8 cellular contexts compared by ENCODE assay signal in the genomic region with DNA sequence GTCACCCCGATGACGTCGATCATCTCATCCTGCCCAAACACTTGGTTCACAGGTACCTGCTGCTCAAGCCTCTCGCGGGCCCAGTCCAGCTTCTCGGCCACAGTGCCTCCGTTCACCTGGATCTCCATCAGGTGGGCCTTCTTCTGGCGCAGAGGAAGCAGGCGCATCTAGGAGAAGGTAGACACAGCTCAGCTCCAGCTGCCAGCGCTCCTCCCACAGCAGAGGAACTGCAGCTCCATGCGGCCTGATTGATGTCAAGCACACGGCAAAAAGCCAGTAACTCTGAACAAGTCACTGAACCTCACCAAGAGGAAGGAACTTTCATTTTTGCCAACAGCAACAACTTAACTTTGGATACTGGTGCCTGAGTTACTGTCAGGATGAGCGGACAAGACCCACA. TPM values are rescaled to one million over a fixed set of nuclear protein-coding genes. Genes with fewer than 3 reads are reported as not detected.
DNase-seq lines count a peak whose midpoint lies in the region; ATAC-seq and TF ChIP-seq lines count a peak whose summit lies in the region.

No MANE protein-coding gene starts in this region.

- H3K36me3 ChIP-seq in stomach = peaks cover 66 to 71% (median 70%) of the 10 kb centered on the region in 4 donors

- peak overlapping the region in 2 of 4 donors; percentile 70 to 73 for H3K4me3 ChIP-seq in stomach

- peak overlapping the region; percentile 65 for H3K27ac Mint-ChIP-seq in activated naive CD4-positive, alpha-beta T cell treated with anti-CD3 and anti-CD28 coated beads for 36 hours
- H3K27ac Mint-ChIP-seq in activated CD8-positive, alpha-beta T cell treated with anti-CD3 and anti-CD28 coated beads, Interleukin-2, amount 10 ng/mL, durations not matched to agents 7 days and 5 days = peak overlapping the region; percentile 20
- no peak overlapping the region for H3K27ac Mint-ChIP-seq in glutamatergic neuron (ENCODE audit: unreplicated experiment)

- no peak for TF ChIP-seq POLR2A in stomach (IDR thresholded peaks at IDR 0.05)

- peak overlapping the region in 4 of 5 donors; percentile 56 to 98 (median 78) for H3K27ac ChIP-seq in stomach

- CTCF ChIA-PET in activated naive CD4-positive, alpha-beta T cell treated with anti-CD3 and anti-CD28 coated beads for 36 hours (lab: Charles Lee) = interaction anchor here (0.7 to 1.2 kb wide), 7 partner anchors 12 to 292 kb away, joined by 3 to 10 read pairs (median 3); no protein-coding TSS in a partner anchor
- CTCF ChIA-PET in activated CD8-positive, alpha-beta T cell treated with anti-CD3 and anti-CD28 coated beads, Interleukin-2, amount 10 ng/mL, durations not matched to agents 7 days and 5 days (lab: Charles Lee) = interaction anchor here (0.6 to 7.1 kb wide), 13 partner anchors 9 to 445 kb away, joined by 3 to 142 read pairs (median 11); a partner anchor contains a TSS

- no peaks in the 10 kb centered on the region for H3K27me3 ChIP-seq in stomach

- H3K4me3 Mint-ChIP-seq in activated naive CD4-positive, alpha-beta T cell treated with anti-CD3 and anti-CD28 coated beads for 36 hours = peak overlapping the region; percentile 42
- peak overlapping the region; percentile 40 for H3K4me3 Mint-ChIP-seq in activated CD8-positive, alpha-beta T cell treated with anti-CD3 and anti-CD28 coated beads, Interleukin-2, amount 10 ng/mL, durations not matched to agents 7 days and 5 days
- peak overlapping the region; percentile 15 for H3K4me3 Mint-ChIP-seq in glutamatergic neuron (ENCODE audit: unreplicated experiment)

- TF ChIP-seq EP300 in stomach (IDR thresholded peaks at IDR 0.05) = no peak

- intact Hi-C loops in activated naive CD4-positive, alpha-beta T cell treated with anti-CD3 and anti-CD28 coated beads for 36 hours (cut with micrococcal nuclease) = loop anchor here (5.0 kb wide), 2 partner anchors 303 to 558 kb away; a partner anchor contains a TSS
- intact Hi-C loops in stomach (cut with DNase I; ENCODE audit: low total_unique reads) = no loop called here

- 68 to 80% (median 79%) methylated on average over 11 to 13 of the region's 13 CpGs for WGBS in stomach, 5 donors

- DNase-seq in activated naive CD4-positive, alpha-beta T cell treated with anti-CD3 and anti-CD28 coated beads for 36 hours = no peak
- DNase-seq in activated naive CD4-positive, alpha-beta T cell treated with anti-CD3 and anti-CD28 coated beads, Interleukin-2, amount 50 U/mL, for 16 hours = no peak
- no peak for DNase-seq in activated CD8-positive, alpha-beta T cell treated with anti-CD3 and anti-CD28 coated beads, Interleukin-2, amount 10 ng/mL, durations not matched to agents 7 days and 5 days
- DNase-seq in glutamatergic neuron (no peak), stomach (no peak), NCI-H2081 treated with DMSO at 0.1 percent for 48 hours (lab: John Stamatoyannopoulos, UW) (no peak), midbrain (lab: John Stamatoyannopoulos, UW) (no peak)

- no peaks in the 10 kb centered on the region for H3K9me3 Mint-ChIP-seq in activated naive CD4-positive, alpha-beta T cell treated with anti-CD3 and anti-CD28 coated beads for 36 hours
- H3K9me3 Mint-ChIP-seq in activated CD8-positive, alpha-beta T cell treated with anti-CD3 and anti-CD28 coated beads, Interleukin-2, amount 10 ng/mL, durations not matched to agents 7 days and 5 days (ENCODE audit: insufficient read depth) = no peaks in the 10 kb centered on the region
- H3K9me3 Mint-ChIP-seq in glutamatergic neuron (ENCODE audit: unreplicated experiment) = peaks cover 18% of the 10 kb centered on the region

- peaks cover 76% of the 10 kb centered on the region for H3K36me3 Mint-ChIP-seq in activated naive CD4-positive, alpha-beta T cell treated with anti-CD3 and anti-CD28 coated beads for 36 hours (ENCODE audit: low read depth)
- H3K36me3 Mint-ChIP-seq in activated CD8-positive, alpha-beta T cell treated with anti-CD3 and anti-CD28 coated beads, Interleukin-2, amount 10 ng/mL, durations not matched to agents 7 days and 5 days (ENCODE audit: low read depth) = peaks cover 81% of the 10 kb centered on the region
- H3K36me3 Mint-ChIP-seq in glutamatergic neuron (ENCODE audit: unreplicated experiment) = no peaks in the 10 kb centered on the region

- ATAC-seq in activated CD8-positive, alpha-beta T cell treated with anti-CD3 and anti-CD28 coated beads, Interleukin-2, amount 10 ng/mL, durations not matched to agents 7 days and 5 days = no peak
- ATAC-seq in GM18870 (IDR thresholded peaks at IDR 0.05; ENCODE audit: unreplicated experiment) = no peak

- POLR2A ChIA-PET in activated CD8-positive, alpha-beta T cell treated with anti-CD3 and anti-CD28 coated beads, Interleukin-2, amount 10 ng/mL, durations not matched to agents 7 days and 5 days (lab: Charles Lee) = interaction anchor here (0.5 to 6.4 kb wide), 6 partner anchors 9 to 308 kb away, joined by 3 to 56 read pairs (median 3); no protein-coding TSS in a partner anchor

- no peaks in the 10 kb centered on the region for H3K27me3 Mint-ChIP-seq in activated naive CD4-positive, alpha-beta T cell treated with anti-CD3 and anti-CD28 coated beads for 36 hours (ENCODE audit: low read depth)
- no peaks in the 10 kb centered on the region for H3K27me3 Mint-ChIP-seq in activated CD8-positive, alpha-beta T cell treated with anti-CD3 and anti-CD28 coated beads, Interleukin-2, amount 10 ng/mL, durations not matched to agents 7 days and 5 days (ENCODE audit: low read depth)
- peaks cover 6% of the 10 kb centered on the region for H3K27me3 Mint-ChIP-seq in glutamatergic neuron (ENCODE audit: unreplicated experiment)

- no peak for TF ChIP-seq CTCF in glutamatergic neuron (IDR thresholded peaks at IDR 0.05; ENCODE audit: partially characterized antibody, unreplicated experiment)
- no peak for TF ChIP-seq CTCF in stomach (IDR thresholded peaks at IDR 0.05)

- H3K9me3 ChIP-seq in stomach = no peaks in the 10 kb centered on the region

- H3K4me1 ChIP-seq in stomach = peaks cover 31 to 82% (median 58%) of the 10 kb centered on the region in 4 donors

- H3K4me1 Mint-ChIP-seq in activated naive CD4-positive, alpha-beta T cell treated with anti-CD3 and anti-CD28 coated beads for 36 hours (ENCODE audit: low read depth) = peaks cover 41% of the 10 kb centered on the region
- peaks cover 55% of the 10 kb centered on the region for H3K4me1 Mint-ChIP-seq in activated CD8-positive, alpha-beta T cell treated with anti-CD3 and anti-CD28 coated beads, Interleukin-2, amount 10 ng/mL, durations not matched to agents 7 days and 5 days (ENCODE audit: low read depth)
- peaks cover 20% of the 10 kb centered on the region for H3K4me1 Mint-ChIP-seq in glutamatergic neuron (ENCODE audit: low read depth, unreplicated experiment)

RNA-seq across cellular contexts. Expression of a gene that starts 4.0 kb away (rescaled TPM):
- total RNA-seq in activated naive CD4-positive, alpha-beta T cell treated with anti-CD3 and anti-CD28 coated beads for 36 hours = 1,000 to 10,000 TPM; 3,434 to 3,511 TPM
- total RNA-seq in activated CD8-positive, alpha-beta T cell treated with anti-CD3 and anti-CD28 coated beads, Interleukin-2, amount 10 ng/mL, durations not matched to agents 7 days and 5 days = 1,000 to 10,000 TPM; 1,693 to 1,717 TPM
- total RNA-seq in glutamatergic neuron (ENCODE audit: unreplicated experiment) (1,061 TPM), stomach (1,000 to 10,000 TPM in 4 of 5 donors, 100 to 1,000 TPM in 1; 940 to 2,730 (median 1,959) TPM)
- 1,000 to 10,000 TPM; 2,938 to 5,267 (median 3,478) TPM for polyA plus RNA-seq in stomach

RNA-seq across cellular contexts. Expression of a gene that starts 34.4 kb away (rescaled TPM):
- under 1 TPM; 0.27 to 0.29 TPM for total RNA-seq in activated naive CD4-positive, alpha-beta T cell treated with anti-CD3 and anti-CD28 coated beads for 36 hours
- under 1 TPM; 0.24 to 0.37 TPM for total RNA-seq in activated CD8-positive, alpha-beta T cell treated with anti-CD3 and anti-CD28 coated beads, Interleukin-2, amount 10 ng/mL, durations not matched to agents 7 days and 5 days
- 49.5 TPM for total RNA-seq in glutamatergic neuron (ENCODE audit: unreplicated experiment)
- total RNA-seq in stomach = 1 to 10 TPM in 4 of 5 donors, under 1 TPM in 1; 0.45 to 9.3 (median 5.2) TPM
- polyA plus RNA-seq in stomach = 10 to 100 TPM in 1 of 3 donors, 1 to 10 TPM in 2; 7.3 to 18.1 (median 7.8) TPM
